ENCODE assay signal across 1 cellular context in genomic region chr5:1799110-1799601, GRCh38.
TF ChIP-seq lines count a peak whose summit lies in the region.

No MANE protein-coding gene starts in this region.

TF ChIP-seq in HEK293, 187 proteins besides CTCF, POLR2A, EP300 and RAD21 (continued from another document):
- TF ChIP-seq ZBTB11 (tag by site-specific recombination; conservative IDR thresholded peaks at IDR 0.05; ENCODE audit: low read depth), result 0 out of 2 replicates have a peak, but pooled peaks have one; percentile 29
- TF ChIP-seq, protein P1, sequence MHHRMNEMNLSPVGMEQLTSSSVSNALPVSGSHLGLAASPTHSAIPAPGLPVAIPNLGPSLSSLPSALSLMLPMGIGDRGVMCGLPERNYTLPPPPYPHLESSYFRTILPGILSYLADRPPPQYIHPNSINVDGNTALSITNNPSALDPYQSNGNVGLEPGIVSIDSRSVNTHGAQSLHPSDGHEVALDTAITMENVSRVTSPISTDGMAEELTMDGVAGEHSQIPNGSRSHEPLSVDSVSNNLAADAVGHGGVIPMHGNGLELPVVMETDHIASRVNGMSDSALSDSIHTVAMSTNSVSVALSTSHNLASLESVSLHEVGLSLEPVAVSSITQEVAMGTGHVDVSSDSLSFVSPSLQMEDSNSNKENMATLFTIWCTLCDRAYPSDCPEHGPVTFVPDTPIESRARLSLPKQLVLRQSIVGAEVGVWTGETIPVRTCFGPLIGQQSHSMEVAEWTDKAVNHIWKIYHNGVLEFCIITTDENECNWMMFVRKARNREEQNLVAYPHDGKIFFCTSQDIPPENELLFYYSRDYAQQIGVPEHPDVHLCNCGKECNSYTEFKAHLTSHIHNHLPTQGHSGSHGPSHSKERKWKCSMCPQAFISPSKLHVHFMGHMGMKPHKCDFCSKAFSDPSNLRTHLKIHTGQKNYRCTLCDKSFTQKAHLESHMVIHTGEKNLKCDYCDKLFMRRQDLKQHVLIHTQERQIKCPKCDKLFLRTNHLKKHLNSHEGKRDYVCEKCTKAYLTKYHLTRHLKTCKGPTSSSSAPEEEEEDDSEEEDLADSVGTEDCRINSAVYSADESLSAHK (tag by site-specific recombination; IDR thresholded peaks at IDR 0.05), result no peak
- no peak for TF ChIP-seq ZNF416 (tag by site-specific recombination; IDR thresholded peaks at IDR 0.05)
- no peak for TF ChIP-seq BCL11B (tag by site-specific recombination; IDR thresholded peaks at IDR 0.05; ENCODE audit: low read depth)
- TF ChIP-seq ZNF521 (tag by site-specific recombination; IDR thresholded peaks at IDR 0.05), result no peak
- TF ChIP-seq ZNF837 (tag by site-specific recombination; IDR thresholded peaks at IDR 0.05), result no peak
- no peak for TF ChIP-seq ZNF658 (tag by site-specific recombination; IDR thresholded peaks at IDR 0.05)
- no peak for TF ChIP-seq ZNF16 (tag by site-specific recombination; IDR thresholded peaks at IDR 0.05; ENCODE audit: low read depth)
- TF ChIP-seq, protein P2, sequence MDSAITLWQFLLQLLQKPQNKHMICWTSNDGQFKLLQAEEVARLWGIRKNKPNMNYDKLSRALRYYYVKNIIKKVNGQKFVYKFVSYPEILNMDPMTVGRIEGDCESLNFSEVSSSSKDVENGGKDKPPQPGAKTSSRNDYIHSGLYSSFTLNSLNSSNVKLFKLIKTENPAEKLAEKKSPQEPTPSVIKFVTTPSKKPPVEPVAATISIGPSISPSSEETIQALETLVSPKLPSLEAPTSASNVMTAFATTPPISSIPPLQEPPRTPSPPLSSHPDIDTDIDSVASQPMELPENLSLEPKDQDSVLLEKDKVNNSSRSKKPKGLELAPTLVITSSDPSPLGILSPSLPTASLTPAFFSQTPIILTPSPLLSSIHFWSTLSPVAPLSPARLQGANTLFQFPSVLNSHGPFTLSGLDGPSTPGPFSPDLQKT (IDR thresholded peaks at IDR 0.05; ENCODE audit: borderline replicate concordance, low read depth, low read length), result no peak
- 0 out of 2 replicates have a peak, but pooled peaks have one; percentile 41 for TF ChIP-seq SP3 (tag by site-specific recombination; IDR thresholded peaks at IDR 0.05)
- no peak for TF ChIP-seq ZNF426 (tag by site-specific recombination; IDR thresholded peaks at IDR 0.05)
- TF ChIP-seq HOXA7 (CRISPR knock-in tag; IDR thresholded peaks at IDR 0.05; ENCODE audit: borderline replicate concordance), result no peak
- TF ChIP-seq, protein P3, sequence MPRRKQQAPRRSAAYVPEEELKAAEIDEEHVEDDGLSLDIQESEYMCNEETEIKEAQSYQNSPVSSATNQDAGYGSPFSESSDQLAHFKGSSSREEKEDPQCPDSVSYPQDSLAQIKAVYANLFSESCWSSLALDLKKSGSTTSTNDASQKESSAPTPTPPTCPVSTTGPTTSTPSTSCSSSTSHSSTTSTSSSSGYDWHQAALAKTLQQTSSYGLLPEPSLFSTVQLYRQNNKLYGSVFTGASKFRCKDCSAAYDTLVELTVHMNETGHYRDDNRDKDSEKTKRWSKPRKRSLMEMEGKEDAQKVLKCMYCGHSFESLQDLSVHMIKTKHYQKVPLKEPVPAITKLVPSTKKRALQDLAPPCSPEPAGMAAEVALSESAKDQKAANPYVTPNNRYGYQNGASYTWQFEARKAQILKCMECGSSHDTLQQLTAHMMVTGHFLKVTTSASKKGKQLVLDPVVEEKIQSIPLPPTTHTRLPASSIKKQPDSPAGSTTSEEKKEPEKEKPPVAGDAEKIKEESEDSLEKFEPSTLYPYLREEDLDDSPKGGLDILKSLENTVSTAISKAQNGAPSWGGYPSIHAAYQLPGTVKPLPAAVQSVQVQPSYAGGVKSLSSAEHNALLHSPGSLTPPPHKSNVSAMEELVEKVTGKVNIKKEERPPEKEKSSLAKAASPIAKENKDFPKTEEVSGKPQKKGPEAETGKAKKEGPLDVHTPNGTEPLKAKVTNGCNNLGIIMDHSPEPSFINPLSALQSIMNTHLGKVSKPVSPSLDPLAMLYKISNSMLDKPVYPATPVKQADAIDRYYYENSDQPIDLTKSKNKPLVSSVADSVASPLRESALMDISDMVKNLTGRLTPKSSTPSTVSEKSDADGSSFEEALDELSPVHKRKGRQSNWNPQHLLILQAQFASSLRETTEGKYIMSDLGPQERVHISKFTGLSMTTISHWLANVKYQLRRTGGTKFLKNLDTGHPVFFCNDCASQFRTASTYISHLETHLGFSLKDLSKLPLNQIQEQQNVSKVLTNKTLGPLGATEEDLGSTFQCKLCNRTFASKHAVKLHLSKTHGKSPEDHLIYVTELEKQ (tag by site-specific recombination; IDR thresholded peaks at IDR 0.05; ENCODE audit: borderline replicate concordance), result no peak
- no peak for TF ChIP-seq ZNF792 (tag by site-specific recombination; IDR thresholded peaks at IDR 0.05)
TF ChIP-seq in HEK293: peak in this region for 7.
